ENCODE assay signal across 14 cellular contexts in the genomic region with DNA sequence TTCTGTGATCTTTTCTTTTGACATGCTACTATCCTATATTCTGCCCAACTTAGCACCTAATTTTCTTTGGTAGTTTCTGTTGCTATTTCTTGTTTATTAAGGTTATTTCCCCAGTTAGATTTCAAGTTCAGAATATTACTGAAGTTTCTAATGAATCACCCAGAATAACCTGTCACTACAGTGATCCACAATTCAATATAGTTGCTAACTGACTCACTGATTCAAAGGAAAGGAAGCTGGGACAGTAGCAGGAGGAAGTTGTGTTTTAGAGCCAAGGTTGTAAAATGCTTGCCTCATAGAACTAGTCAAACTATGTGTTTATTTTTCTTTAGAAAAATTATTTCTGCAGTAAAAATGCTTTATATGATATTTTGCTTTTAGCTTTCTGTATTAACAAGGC.
"Had no signal": no experiment of that assay in that cellular context is flagged by ENCODE, and none has a peak within 500 bp of the region (broad histone marks: within the 10 kb centered on the region; RNA-seq: fewer than 3 reads in every experiment).

No MANE protein-coding gene starts in this region.

- H3K4me3 ChIP-seq: heart right ventricle, thyroid gland, uterus had no signal

- DNase-seq: activated CD4-positive, alpha-beta memory T cell treated with anti-CD3 and anti-CD28 coated beads, Interleukin-2, amount 10 ng/mL, durations not matched to agents 7 days and 5 days; activated CD4-positive, alpha-beta T cell treated with anti-CD3 and anti-CD28 coated beads for 1 hour; activated CD8-positive, alpha-beta memory T cell treated with anti-CD3 and anti-CD28 coated beads, Interleukin-2, amount 50 U/mL, for 48 hours; activated naive CD4-positive, alpha-beta T cell treated with Interleukin-2 at 50 U/mL for 16 hours; cerebellar nuclear complex; dermis blood vessel endothelial cell; foreskin melanocyte; heart right ventricle; left ventricle myocardium superior; nephron progenitor cell; stimulated activated CD4-positive, alpha-beta T cell treated with anti-CD3 and anti-CD28 coated beads, Interleukin-4, amount 100 ng/mL, for 4 hours; thyroid gland; uterus had no signal

- H3K4me1 ChIP-seq: heart right ventricle, thyroid gland, uterus had no signal

- FAIRE-seq: keratinocyte had no signal

- H3K9me3 ChIP-seq: heart right ventricle, thyroid gland, uterus had no signal

- H3K27me3 ChIP-seq: thyroid gland, uterus had no signal

- H3K27ac ChIP-seq: heart right ventricle, thyroid gland, uterus had no signal

- H3K36me3 ChIP-seq: heart right ventricle, thyroid gland, uterus had no signal
